Comparison of ENCODE assay signal across 1 cellular context in the genomic region with DNA sequence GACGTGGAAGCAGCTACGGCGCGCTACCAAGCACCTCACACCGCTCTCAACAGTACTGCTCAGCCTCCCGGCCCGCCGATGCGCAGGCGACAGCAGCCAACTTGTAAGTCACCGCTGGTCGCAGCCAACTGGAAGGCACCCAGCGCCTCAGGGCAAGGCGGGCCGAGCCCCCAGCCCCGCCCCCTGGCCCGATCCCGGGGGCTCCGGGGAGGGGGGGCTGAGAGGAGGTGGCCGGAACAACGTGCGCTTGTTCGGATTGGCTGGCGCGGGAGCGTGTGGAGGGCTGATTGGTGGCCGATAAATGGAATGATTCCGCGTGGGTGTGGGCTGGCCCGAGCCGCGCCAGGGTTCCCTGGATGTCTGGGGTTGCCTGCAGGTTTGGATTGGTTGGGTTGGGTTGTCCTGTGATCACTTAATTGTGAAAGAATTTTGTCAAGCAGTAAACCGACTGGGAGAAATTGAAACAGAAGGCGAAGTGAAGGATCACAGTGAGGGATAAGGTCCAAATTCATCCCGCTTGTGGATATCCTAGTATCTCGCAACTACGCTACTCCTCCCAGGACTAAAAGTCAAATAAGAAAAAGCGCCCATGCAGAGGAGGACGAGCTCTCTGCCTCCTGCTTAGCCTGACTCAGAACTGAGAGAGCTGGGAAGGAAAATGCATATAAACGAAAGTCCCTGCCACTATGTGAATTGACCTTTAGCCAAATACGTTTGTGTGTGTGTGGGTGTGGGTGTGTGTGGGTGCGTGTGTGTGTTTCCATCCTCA.
TF ChIP-seq lines count a peak whose summit lies in the region.

A gene with protein sequence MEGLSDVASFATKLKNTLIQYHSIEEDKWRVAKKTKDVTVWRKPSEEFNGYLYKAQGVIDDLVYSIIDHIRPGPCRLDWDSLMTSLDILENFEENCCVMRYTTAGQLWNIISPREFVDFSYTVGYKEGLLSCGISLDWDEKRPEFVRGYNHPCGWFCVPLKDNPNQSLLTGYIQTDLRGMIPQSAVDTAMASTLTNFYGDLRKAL (minus strand): TSS at position 130 of the 769 bp plus-strand sequence. CDS start 5,102 bp downstream, outside the sequence.

TF ChIP-seq in HepG2, 621 proteins besides CTCF, POLR2A, EP300 and RAD21 (continued from another document and continues in another):
- TF ChIP-seq KLF9 (CRISPR knock-in tag; IDR thresholded peaks at IDR 0.05; ENCODE audit: low read depth) (peak; percentile 91; the same call in 1 of the 2 replicates), ZNF326 (CRISPR knock-in tag; IDR thresholded peaks at IDR 0.05; ENCODE audit: borderline replicate concordance) (no peak), CEBPB (IDR thresholded peaks at IDR 0.05; ENCODE audit: borderline replicate concordance, low read depth, low read length) (no peak), ZMYM4 (CRISPR knock-in tag; IDR thresholded peaks at IDR 0.05) (peak; percentile 85), PITX1 (CRISPR knock-in tag; IDR thresholded peaks at IDR 0.05) (no peak), KAT7 (CRISPR knock-in tag; IDR thresholded peaks at IDR 0.05; ENCODE audit: borderline replicate concordance) (peak; percentile 64; the same call in 1 of the 2 replicates), HDAC1 (CRISPR knock-in tag; IDR thresholded peaks at IDR 0.05) (peak; percentile 82), ETV5 (CRISPR knock-in tag; IDR thresholded peaks at IDR 0.05; ENCODE audit: borderline replicate concordance) (peak; percentile 43; the same call in 1 of the 2 replicates), LCORL (IDR thresholded peaks at IDR 0.05) (no peak), LCORL (CRISPR knock-in tag; IDR thresholded peaks at IDR 0.05) (peak; percentile 59), ZC3H13 (CRISPR knock-in tag; IDR thresholded peaks at IDR 0.05) (no peak), CHD4 (IDR thresholded peaks at IDR 0.05; ENCODE audit: borderline replicate concordance, low read length) (no peak), SETDB1 (CRISPR knock-in tag; IDR thresholded peaks at IDR 0.05; ENCODE audit: borderline replicate concordance) (no peak), ZNF883 (CRISPR knock-in tag; IDR thresholded peaks at IDR 0.05; ENCODE audit: not compliant biosample characterization) (peak; percentile 24), KDM3A (CRISPR knock-in tag; IDR thresholded peaks at IDR 0.05; ENCODE audit: low read depth) (peak; percentile 90; the same call in 1 of the 2 replicates), POLR2AphosphoS5 (IDR thresholded peaks at IDR 0.05; ENCODE audit: low read depth, low read length) (peak; percentile 91), NAIF1 (CRISPR knock-in tag; IDR thresholded peaks at IDR 0.05; ENCODE audit: borderline replicate concordance) (no peak), CREM (IDR thresholded peaks at IDR 0.05) (peak; percentile 85), CREM (CRISPR knock-in tag; IDR thresholded peaks at IDR 0.05) (no peak), PHF21A (CRISPR knock-in tag; IDR thresholded peaks at IDR 0.05) (peak; percentile 97), ARID2 (CRISPR knock-in tag; IDR thresholded peaks at IDR 0.05; ENCODE audit: borderline replicate concordance) (peak; percentile 73; the same call in 1 of the 2 replicates), SPEN (CRISPR knock-in tag; IDR thresholded peaks at IDR 0.05; ENCODE audit: low read depth) (peak; percentile 76; the same call in 1 of the 2 replicates), ZNF552 (CRISPR knock-in tag; IDR thresholded peaks at IDR 0.05; ENCODE audit: borderline replicate concordance) (no peak), ZNF383 (CRISPR knock-in tag; IDR thresholded peaks at IDR 0.05; ENCODE audit: borderline replicate concordance) (no peak), ZNF543 (CRISPR knock-in tag; IDR thresholded peaks at IDR 0.05) (no peak; the same call in 1 of the 2 replicates), POLR2G (IDR thresholded peaks at IDR 0.05; ENCODE audit: low read depth, low read length) (peak; percentile 93), ZBTB38 (CRISPR knock-in tag; IDR thresholded peaks at IDR 0.05) (peak; percentile 63; the same call in 1 of the 2 replicates), HHEX (CRISPR knock-in tag; IDR thresholded peaks at IDR 0.05) (no peak), ELF3 (CRISPR knock-in tag; IDR thresholded peaks at IDR 0.05) (peak; percentile 48; the same call in 1 of the 2 replicates), MED1 (CRISPR knock-in tag; IDR thresholded peaks at IDR 0.05) (peak; percentile 90), MIXL1 (CRISPR knock-in tag; IDR thresholded peaks at IDR 0.05) (0 out of 2 replicates have a peak, but pooled peaks have one; percentile 28), SIN3A (IDR thresholded peaks at IDR 0.05; ENCODE audit: borderline replicate concordance, low read depth, low read length) (peak; percentile 6; the same call in 1 of the 2 replicates), SNAI1 (CRISPR knock-in tag; IDR thresholded peaks at IDR 0.05; ENCODE audit: borderline replicate concordance) (0 out of 2 replicates have a peak, but pooled peaks have one; percentile 55), RBM39 (IDR thresholded peaks at IDR 0.05; ENCODE audit: low read depth, low read length, poor library complexity, severe bottlenecking) (peak; percentile 53)
- TF ChIP-seq, protein P1, sequence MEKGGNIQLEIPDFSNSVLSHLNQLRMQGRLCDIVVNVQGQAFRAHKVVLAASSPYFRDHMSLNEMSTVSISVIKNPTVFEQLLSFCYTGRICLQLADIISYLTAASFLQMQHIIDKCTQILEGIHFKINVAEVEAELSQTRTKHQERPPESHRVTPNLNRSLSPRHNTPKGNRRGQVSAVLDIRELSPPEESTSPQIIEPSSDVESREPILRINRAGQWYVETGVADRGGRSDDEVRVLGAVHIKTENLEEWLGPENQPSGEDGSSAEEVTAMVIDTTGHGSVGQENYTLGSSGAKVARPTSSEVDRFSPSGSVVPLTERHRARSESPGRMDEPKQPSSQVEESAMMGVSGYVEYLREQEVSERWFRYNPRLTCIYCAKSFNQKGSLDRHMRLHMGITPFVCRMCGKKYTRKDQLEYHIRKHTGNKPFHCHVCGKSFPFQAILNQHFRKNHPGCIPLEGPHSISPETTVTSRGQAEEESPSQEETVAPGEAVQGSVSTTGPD (CRISPR knock-in tag; IDR thresholded peaks at IDR 0.05): peak; percentile 24; the same call in 1 of the 2 replicates
- TF ChIP-seq, protein P2, sequence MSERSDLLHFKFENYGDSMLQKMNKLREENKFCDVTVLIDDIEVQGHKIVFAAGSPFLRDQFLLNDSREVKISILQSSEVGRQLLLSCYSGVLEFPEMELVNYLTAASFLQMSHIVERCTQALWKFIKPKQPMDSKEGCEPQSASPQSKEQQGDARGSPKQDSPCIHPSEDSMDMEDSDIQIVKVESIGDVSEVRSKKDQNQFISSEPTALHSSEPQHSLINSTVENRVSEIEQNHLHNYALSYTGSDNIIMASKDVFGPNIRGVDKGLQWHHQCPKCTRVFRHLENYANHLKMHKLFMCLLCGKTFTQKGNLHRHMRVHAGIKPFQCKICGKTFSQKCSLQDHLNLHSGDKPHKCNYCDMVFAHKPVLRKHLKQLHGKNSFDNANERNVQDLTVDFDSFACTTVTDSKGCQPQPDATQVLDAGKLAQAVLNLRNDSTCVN (CRISPR knock-in tag; IDR thresholded peaks at IDR 0.05; ENCODE audit: borderline replicate concordance): 0 out of 2 replicates have a peak, but pooled peaks have one; percentile 46
- TF ChIP-seq, protein P3, sequence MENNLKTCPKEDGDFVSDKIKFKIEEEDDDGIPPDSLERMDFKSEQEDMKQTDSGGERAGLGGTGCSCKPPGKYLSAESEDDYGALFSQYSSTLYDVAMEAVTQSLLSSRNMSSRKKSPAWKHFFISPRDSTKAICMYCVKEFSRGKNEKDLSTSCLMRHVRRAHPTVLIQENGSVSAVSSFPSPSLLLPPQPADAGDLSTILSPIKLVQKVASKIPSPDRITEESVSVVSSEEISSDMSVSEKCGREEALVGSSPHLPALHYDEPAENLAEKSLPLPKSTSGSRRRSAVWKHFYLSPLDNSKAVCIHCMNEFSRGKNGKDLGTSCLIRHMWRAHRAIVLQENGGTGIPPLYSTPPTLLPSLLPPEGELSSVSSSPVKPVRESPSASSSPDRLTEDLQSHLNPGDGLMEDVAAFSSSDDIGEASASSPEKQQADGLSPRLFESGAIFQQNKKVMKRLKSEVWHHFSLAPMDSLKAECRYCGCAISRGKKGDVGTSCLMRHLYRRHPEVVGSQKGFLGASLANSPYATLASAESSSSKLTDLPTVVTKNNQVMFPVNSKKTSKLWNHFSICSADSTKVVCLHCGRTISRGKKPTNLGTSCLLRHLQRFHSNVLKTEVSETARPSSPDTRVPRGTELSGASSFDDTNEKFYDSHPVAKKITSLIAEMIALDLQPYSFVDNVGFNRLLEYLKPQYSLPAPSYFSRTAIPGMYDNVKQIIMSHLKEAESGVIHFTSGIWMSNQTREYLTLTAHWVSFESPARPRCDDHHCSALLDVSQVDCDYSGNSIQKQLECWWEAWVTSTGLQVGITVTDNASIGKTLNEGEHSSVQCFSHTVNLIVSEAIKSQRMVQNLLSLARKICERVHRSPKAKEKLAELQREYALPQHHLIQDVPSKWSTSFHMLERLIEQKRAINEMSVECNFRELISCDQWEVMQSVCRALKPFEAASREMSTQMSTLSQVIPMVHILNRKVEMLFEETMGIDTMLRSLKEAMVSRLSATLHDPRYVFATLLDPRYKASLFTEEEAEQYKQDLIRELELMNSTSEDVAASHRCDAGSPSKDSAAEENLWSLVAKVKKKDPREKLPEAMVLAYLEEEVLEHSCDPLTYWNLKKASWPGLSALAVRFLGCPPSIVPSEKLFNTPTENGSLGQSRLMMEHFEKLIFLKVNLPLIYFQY (CRISPR knock-in tag; IDR thresholded peaks at IDR 0.05; ENCODE audit: borderline replicate concordance): peak; percentile 97
- TF ChIP-seq, protein P4, sequence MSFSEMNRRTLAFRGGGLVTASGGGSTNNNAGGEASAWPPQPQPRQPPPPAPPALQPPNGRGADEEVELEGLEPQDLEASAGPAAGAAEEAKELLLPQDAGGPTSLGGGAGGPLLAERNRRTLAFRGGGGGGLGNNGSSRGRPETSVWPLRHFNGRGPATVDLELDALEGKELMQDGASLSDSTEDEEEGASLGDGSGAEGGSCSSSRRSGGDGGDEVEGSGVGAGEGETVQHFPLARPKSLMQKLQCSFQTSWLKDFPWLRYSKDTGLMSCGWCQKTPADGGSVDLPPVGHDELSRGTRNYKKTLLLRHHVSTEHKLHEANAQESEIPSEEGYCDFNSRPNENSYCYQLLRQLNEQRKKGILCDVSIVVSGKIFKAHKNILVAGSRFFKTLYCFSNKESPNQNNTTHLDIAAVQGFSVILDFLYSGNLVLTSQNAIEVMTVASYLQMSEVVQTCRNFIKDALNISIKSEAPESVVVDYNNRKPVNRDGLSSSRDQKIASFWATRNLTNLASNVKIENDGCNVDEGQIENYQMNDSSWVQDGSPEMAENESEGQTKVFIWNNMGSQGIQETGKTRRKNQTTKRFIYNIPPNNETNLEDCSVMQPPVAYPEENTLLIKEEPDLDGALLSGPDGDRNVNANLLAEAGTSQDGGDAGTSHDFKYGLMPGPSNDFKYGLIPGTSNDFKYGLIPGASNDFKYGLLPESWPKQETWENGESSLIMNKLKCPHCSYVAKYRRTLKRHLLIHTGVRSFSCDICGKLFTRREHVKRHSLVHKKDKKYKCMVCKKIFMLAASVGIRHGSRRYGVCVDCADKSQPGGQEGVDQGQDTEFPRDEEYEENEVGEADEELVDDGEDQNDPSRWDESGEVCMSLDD (CRISPR knock-in tag; IDR thresholded peaks at IDR 0.05; ENCODE audit: borderline replicate concordance): no peak
- TF ChIP-seq, protein P5, sequence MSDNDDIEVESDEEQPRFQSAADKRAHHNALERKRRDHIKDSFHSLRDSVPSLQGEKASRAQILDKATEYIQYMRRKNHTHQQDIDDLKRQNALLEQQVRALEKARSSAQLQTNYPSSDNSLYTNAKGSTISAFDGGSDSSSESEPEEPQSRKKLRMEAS (IDR thresholded peaks at IDR 0.05): peak; percentile 66
- TF ChIP-seq, protein P6, sequence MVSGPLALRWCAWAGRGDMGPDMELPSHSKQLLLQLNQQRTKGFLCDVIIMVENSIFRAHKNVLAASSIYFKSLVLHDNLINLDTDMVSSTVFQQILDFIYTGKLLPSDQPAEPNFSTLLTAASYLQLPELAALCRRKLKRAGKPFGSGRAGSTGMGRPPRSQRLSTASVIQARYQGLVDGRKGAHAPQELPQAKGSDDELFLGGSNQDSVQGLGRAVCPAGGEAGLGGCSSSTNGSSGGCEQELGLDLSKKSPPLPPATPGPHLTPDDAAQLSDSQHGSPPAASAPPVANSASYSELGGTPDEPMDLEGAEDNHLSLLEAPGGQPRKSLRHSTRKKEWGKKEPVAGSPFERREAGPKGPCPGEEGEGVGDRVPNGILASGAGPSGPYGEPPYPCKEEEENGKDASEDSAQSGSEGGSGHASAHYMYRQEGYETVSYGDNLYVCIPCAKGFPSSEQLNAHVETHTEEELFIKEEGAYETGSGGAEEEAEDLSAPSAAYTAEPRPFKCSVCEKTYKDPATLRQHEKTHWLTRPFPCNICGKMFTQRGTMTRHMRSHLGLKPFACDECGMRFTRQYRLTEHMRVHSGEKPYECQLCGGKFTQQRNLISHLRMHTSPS (CRISPR knock-in tag; IDR thresholded peaks at IDR 0.05; ENCODE audit: low read depth): no peak; the same call in 1 of the 2 replicates
- TF ChIP-seq, protein P7, sequence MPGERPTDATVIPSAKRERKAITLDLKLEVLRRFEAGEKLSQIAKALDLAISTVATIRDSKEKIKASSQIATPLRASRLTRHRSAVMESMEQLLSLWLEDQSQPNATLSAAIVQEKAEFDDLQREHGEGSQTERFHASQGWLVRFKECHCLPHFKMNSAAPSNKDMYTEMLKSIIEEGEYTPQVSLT (CRISPR knock-in tag; IDR thresholded peaks at IDR 0.05; ENCODE audit: borderline replicate concordance, low read depth): no peak
- TF ChIP-seq, protein P8, sequence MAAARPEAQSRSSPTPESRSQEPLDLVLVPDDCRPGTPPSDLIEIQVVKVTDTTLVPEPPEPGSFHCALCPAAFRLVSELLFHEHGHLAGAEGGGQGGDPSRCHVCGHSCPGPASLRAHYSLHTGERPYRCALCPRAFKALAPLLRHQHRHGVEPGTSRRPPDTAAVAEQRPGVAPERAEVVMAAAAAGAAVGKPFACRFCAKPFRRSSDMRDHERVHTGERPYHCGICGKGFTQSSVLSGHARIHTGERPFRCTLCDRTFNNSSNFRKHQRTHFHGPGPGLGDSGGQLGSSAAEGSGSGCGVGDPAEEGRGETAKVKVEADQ (CRISPR knock-in tag; IDR thresholded peaks at IDR 0.05; ENCODE audit: borderline replicate concordance): peak; percentile 79
- TF ChIP-seq, protein P9, sequence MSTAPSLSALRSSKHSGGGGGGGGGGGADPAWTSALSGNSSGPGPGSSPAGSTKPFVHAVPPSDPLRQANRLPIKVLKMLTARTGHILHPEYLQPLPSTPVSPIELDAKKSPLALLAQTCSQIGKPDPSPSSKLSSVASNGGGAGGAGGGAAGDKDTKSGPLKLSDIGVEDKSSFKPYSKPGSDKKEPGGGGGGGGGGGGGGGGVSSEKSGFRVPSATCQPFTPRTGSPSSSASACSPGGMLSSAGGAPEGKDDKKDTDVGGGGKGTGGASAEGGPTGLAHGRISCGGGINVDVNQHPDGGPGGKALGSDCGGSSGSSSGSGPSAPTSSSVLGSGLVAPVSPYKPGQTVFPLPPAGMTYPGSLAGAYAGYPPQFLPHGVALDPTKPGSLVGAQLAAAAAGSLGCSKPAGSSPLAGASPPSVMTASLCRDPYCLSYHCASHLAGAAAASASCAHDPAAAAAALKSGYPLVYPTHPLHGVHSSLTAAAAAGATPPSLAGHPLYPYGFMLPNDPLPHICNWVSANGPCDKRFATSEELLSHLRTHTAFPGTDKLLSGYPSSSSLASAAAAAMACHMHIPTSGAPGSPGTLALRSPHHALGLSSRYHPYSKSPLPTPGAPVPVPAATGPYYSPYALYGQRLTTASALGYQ (CRISPR knock-in tag; IDR thresholded peaks at IDR 0.05): peak; percentile 79; the same call in 1 of the 2 replicates
- TF ChIP-seq, protein P10, sequence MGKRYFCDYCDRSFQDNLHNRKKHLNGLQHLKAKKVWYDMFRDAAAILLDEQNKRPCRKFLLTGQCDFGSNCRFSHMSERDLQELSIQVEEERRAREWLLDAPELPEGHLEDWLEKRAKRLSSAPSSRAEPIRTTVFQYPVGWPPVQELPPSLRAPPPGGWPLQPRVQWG (CRISPR knock-in tag; IDR thresholded peaks at IDR 0.05; ENCODE audit: borderline replicate concordance, low read depth): no peak
